ENCODE assay signal across 11 cellular contexts in the genomic region with DNA sequence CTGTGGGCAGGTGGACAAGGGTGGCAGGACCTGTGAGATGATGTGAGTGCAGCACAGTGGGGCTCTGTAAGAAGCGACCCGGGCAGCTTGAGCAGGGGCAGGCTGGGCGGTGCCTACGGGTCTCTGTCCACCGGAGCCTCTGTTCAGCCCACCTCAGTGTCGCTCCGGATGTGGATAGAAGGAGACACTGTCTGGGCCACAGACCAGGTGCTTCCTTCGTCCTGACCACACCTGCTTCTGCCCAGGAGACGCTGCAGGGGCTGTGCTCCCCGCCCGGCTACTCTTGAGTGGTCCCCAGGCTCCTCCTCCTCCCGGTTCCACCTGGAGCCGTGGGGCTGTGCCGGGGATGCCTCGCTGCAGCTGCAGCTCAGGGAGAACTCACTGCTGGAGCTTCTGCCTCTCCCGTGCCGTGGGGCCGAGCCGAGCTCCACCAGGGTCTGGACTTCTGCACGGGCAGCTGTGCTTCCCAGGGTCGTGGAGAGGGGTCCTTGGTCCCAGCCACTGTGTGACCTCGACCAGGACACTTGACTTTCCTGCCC. TPM values are rescaled to one million over a fixed set of nuclear protein-coding genes. Genes with fewer than 3 reads are reported as not detected.
DNase-seq lines count a peak whose midpoint lies in the region; ATAC-seq and TF ChIP-seq lines count a peak whose summit lies in the region.
"Had no signal": no experiment of that assay in that cellular context is flagged by ENCODE, and none has a peak within 500 bp of the region (broad histone marks: within the 10 kb centered on the region; RNA-seq: fewer than 3 reads in every experiment).

No MANE protein-coding gene starts in this region.

- no peaks in the 10 kb centered on the region for H3K36me3 Mint-ChIP-seq in CD8-positive, alpha-beta T cell
- H3K36me3 Mint-ChIP-seq in IgD-negative memory B cell (no peaks in the 10 kb centered on the region), natural killer cell (no peaks in the 10 kb centered on the region)

- intact Hi-C loops in CD8-positive, alpha-beta T cell (cut with DNase I, micrococcal nuclease) = no loop called here
- intact Hi-C loops in ascending aorta (cut with DNase I) (loop anchor here (2.0 kb wide), 1 partner anchor 18 kb away; no protein-coding TSS in a partner anchor), natural killer cell (cut with micrococcal nuclease) (loop anchor here (2.0 kb wide), 1 partner anchor 16 kb away; no protein-coding TSS in a partner anchor)

- POLR2A ChIA-PET in CD8-positive, alpha-beta T cell (lab: Charles Lee) = no interaction called here

- CTCF ChIA-PET in CD8-positive, alpha-beta T cell (lab: Charles Lee) = no interaction called here

- no peak overlapping the region for H3K27ac Mint-ChIP-seq in CD8-positive, alpha-beta T cell
- H3K27ac Mint-ChIP-seq in IgD-negative memory B cell (peak overlapping the region in 2 of 3 donors; percentile 56 to 64), natural killer cell (peak overlapping the region; percentile 72 to 78)

- no peak for TF ChIP-seq CTCF in CD8-positive, alpha-beta T cell (IDR thresholded peaks at IDR 0.05)
- TF ChIP-seq CTCF in ascending aorta (IDR thresholded peaks at IDR 0.05) (no peak), natural killer cell (IDR thresholded peaks at IDR 0.05) (no peak)

- no peaks in the 10 kb centered on the region for H3K9me3 Mint-ChIP-seq in CD8-positive, alpha-beta T cell
- no peaks in the 10 kb centered on the region for H3K9me3 Mint-ChIP-seq in IgD-negative memory B cell
- H3K9me3 Mint-ChIP-seq in natural killer cell = no peaks in the 10 kb centered on the region

- H3K4me3 ChIP-seq in CD8-positive, alpha-beta T cell (ENCODE audit: low read depth, low read length) = no peak overlapping the region
- peak overlapping the region; percentile 26 to 56 for H3K4me3 ChIP-seq in ascending aorta

- H3K4me1 Mint-ChIP-seq in CD8-positive, alpha-beta T cell (ENCODE audit: low read depth) = peaks cover 9% of the 10 kb centered on the region
- H3K4me1 Mint-ChIP-seq in IgD-negative memory B cell = peaks cover 5 to 17% (median 6%) of the 10 kb centered on the region in 3 donors
- peaks cover 8 to 43% of the 10 kb centered on the region in 2 donors for H3K4me1 Mint-ChIP-seq in natural killer cell

- no peak overlapping the region for H3K4me3 Mint-ChIP-seq in CD8-positive, alpha-beta T cell
- H3K4me3 Mint-ChIP-seq in IgD-negative memory B cell (peak overlapping the region; percentile 38 to 78 (median 61)), natural killer cell (peak overlapping the region; percentile 72)

- H3K27ac ChIP-seq in CD8-positive, alpha-beta T cell (ENCODE audit: low read depth, low read length) = no peak overlapping the region
- H3K27ac ChIP-seq in ascending aorta = peak overlapping the region; percentile 85 to 93

- H3K27me3 Mint-ChIP-seq in CD8-positive, alpha-beta T cell (ENCODE audit: low read depth) = peaks cover 5% of the 10 kb centered on the region
- peaks cover 11% of the 10 kb centered on the region for H3K27me3 Mint-ChIP-seq in IgD-negative memory B cell
- no peaks in the 10 kb centered on the region for H3K27me3 Mint-ChIP-seq in natural killer cell (ENCODE audit: low read depth in 2 of 2)

- DNase-seq in CD8-positive, alpha-beta T cell = no peak
- DNase-seq in ascending aorta (ENCODE audit: low spot score in 2 of 2) (no peak), natural killer cell (no peak), D341Med (ENCODE audit: low spot score) (no peak), mesenteric fat pad (ENCODE audit: low spot score) (no peak), AG08395 (ENCODE audit: low spot score) (no peak)
- DNase-seq: activated CD4-positive, alpha-beta T cell treated with anti-CD3 and anti-CD28 coated beads, Interleukin-2, amount 50 U/mL, for 4 hours; gastrocnemius medialis; KBM-7 had no signal

- H3K4me1 ChIP-seq in CD8-positive, alpha-beta T cell (ENCODE audit: insufficient read depth, low read length) = peaks cover 15% of the 10 kb centered on the region
- peaks cover 30 to 68% of the 10 kb centered on the region in 2 donors for H3K4me1 ChIP-seq in ascending aorta

- peak; percentile 20 for ATAC-seq in CD8-positive, alpha-beta T cell
- ATAC-seq in natural killer cell (peak in 2 of 3 donors; percentile 14 to 18), HG03342 (IDR thresholded peaks at IDR 0.05; ENCODE audit: unreplicated experiment) (no peak)
- ATAC-seq: gastrocnemius medialis had no signal

- no peaks in the 10 kb centered on the region for H3K27me3 ChIP-seq in CD8-positive, alpha-beta T cell (ENCODE audit: insufficient read depth, low read length)
- H3K27me3 ChIP-seq in ascending aorta = no peaks in the 10 kb centered on the region

- no peaks in the 10 kb centered on the region for H3K36me3 ChIP-seq in CD8-positive, alpha-beta T cell (ENCODE audit: insufficient read depth, low read length)
- peaks cover 9 to 14% of the 10 kb centered on the region in 2 donors for H3K36me3 ChIP-seq in ascending aorta
- H3K36me3 ChIP-seq: gastrocnemius medialis had no signal

- no peaks in the 10 kb centered on the region for H3K9me3 ChIP-seq in CD8-positive, alpha-beta T cell (ENCODE audit: low read length)
- no peaks in the 10 kb centered on the region for H3K9me3 ChIP-seq in ascending aorta
- H3K9me3 ChIP-seq: gastrocnemius medialis had no signal

RNA-seq across cellular contexts. Expression of gene METRNL, which starts 21.5 kb away (rescaled TPM):
- 100 to 1,000 TPM; 153 to 158 TPM for total RNA-seq in CD8-positive, alpha-beta T cell
- 2.1 TPM for polyA plus RNA-seq in IgD-negative memory B cell
- total RNA-seq in ascending aorta (257 TPM), natural killer cell (100 to 1,000 TPM; 227 to 390 (median 325) TPM), mesenteric fat pad (151 TPM)

Comparison
In these comparisons a context has a peak if more than half of its experiments do, and no peak if none do; other contexts are left out.
1. intact Hi-C loops: an anchor here in ascending aorta (2.0 kb wide) and natural killer cell (2.0 kb wide); none called in CD8-positive, alpha-beta T cell.